In genomic region chr16:29311636-29312344, GRCh38 we compare ENCODE assay signal across 21 cellular contexts.
DNase-seq lines count a peak whose midpoint lies in the region; ATAC-seq and TF ChIP-seq lines count a peak whose summit lies in the region.
"Had no signal": no experiment of that assay in that cellular context is flagged by ENCODE, and none has a peak within 500 bp of the region (broad histone marks: within the 10 kb centered on the region; RNA-seq: fewer than 3 reads in every experiment).

No MANE protein-coding gene starts in this region.

- DNase-seq in Right ventricle myocardium superior (peak; percentile 40), cardiac septum (ENCODE audit: low spot score) (no peak), ovary (peak in 3 of 5 donors; percentile 35 to 42 (median 39)), uterus (peak in 1 of 2 donors; percentile 18), spleen (no peak), HK-2 (ENCODE audit: unreplicated experiment) (no peak)
- DNase-seq: CD4-positive, alpha-beta T cell; DMS53; KBM-7; MG63; NCI-H1105 treated with DMSO at 0.1 percent for 48 hours; NCI-H2029; NCI-H446; NCI-H524 treated with DMSO at 0.1 percent for 48 hours; NCI-H774; PC-3 had no signal

- TF ChIP-seq POLR2A in ovary (IDR thresholded peaks at IDR 0.05) (no peak), uterus (IDR thresholded peaks at IDR 0.05) (no peak), spleen (IDR thresholded peaks at IDR 0.05) (no peak)

- peaks cover 54% of the 10 kb centered on the region for H3K4me1 ChIP-seq in ovary (ENCODE audit: insufficient read depth)
- H3K4me1 ChIP-seq in uterus = no peaks in the 10 kb centered on the region
- peaks cover 0 to 10% (median 3%) of the 10 kb centered on the region in 6 donors for H3K4me1 ChIP-seq in spleen
- H3K4me1 ChIP-seq: BLaER1 had no signal

- intact Hi-C loops in Right ventricle myocardium superior (cut with DNase I) = no loop called here
- intact Hi-C loops in cardiac septum (cut with DNase I) = no loop called here
- intact Hi-C loops in ovary (cut with DNase I) = no loop called here
- intact Hi-C loops in uterus (cut with DNase I; ENCODE audit: low total_unique reads) = no loop called here
- intact Hi-C loops in spleen (cut with DNase I; ENCODE audit: low total_unique reads) = no loop called here

- no peak for TF ChIP-seq EP300 in ovary (IDR thresholded peaks at IDR 0.05)

- TF ChIP-seq CTCF in VCaP (conservative IDR thresholded peaks at IDR 0.05) (no peak), ovary (IDR thresholded peaks at IDR 0.05) (no peak), uterus (IDR thresholded peaks at IDR 0.05) (no peak), spleen (IDR thresholded peaks at IDR 0.05 in 8 of 11, conservative IDR thresholded peaks at IDR 0.05 in 3 of 11) (no peak)

- H3K36me3 ChIP-seq in ovary (no peaks in the 10 kb centered on the region), uterus (no peaks in the 10 kb centered on the region), spleen (peaks cover 0 to 20% (median 0%) of the 10 kb centered on the region in 6 donors)
- H3K36me3 ChIP-seq: BLaER1, MG63 had no signal

- WGBS in ovary, 3 donors = 85 to 87% (median 85%) methylated on average over 18 of the region's 18 CpGs
- 88 to 98% (median 95%) methylated on average over 6 to 18 of the region's 18 CpGs for WGBS in spleen, 5 donors

- H3K27ac ChIP-seq in VCaP = peak overlapping the region; percentile 56
- H3K27ac ChIP-seq in ovary = peak overlapping the region; percentile 7 to 78
- H3K27ac ChIP-seq in uterus = peak overlapping the region; percentile 76 to 85
- no peak overlapping the region for H3K27ac ChIP-seq in spleen
- H3K27ac ChIP-seq: BLaER1, HL-60 had no signal

- H3K9me3 ChIP-seq in ovary (no peaks in the 10 kb centered on the region), uterus (no peaks in the 10 kb centered on the region), spleen (no peaks in the 10 kb centered on the region)
- H3K9me3 ChIP-seq: BLaER1, MG63 had no signal

- ATAC-seq in Right ventricle myocardium superior (ENCODE audit: poor library complexity) (no peak), HG03439 (IDR thresholded peaks at IDR 0.05; ENCODE audit: unreplicated experiment) (no peak)
- ATAC-seq: HCT116, PC-3 had no signal

- no peak overlapping the region for H3K4me3 ChIP-seq in ovary
- H3K4me3 ChIP-seq in uterus = no peak overlapping the region
- no peak overlapping the region for H3K4me3 ChIP-seq in spleen
- H3K4me3 ChIP-seq: BLaER1, MG63 had no signal

- H3K27me3 ChIP-seq in ovary (no peaks in the 10 kb centered on the region), uterus (no peaks in the 10 kb centered on the region), spleen (replicated peaks in 1 of 7) (no peaks in the 10 kb centered on the region)
- H3K27me3 ChIP-seq: BLaER1, MG63 had no signal

Comparison
In these comparisons a context has a peak if more than half of its experiments do, and no peak if none do; other contexts are left out.
1. DNase-seq: peak in Right ventricle myocardium superior (single experiment) and ovary (3 of 5); none in cardiac septum (single experiment), spleen (single experiment) and HK-2 (single experiment).
2. H3K27ac ChIP-seq: peak in VCaP (single experiment), ovary (2 of 2) and uterus (2 of 2); none in spleen (0 of 8).